In the genomic region with DNA sequence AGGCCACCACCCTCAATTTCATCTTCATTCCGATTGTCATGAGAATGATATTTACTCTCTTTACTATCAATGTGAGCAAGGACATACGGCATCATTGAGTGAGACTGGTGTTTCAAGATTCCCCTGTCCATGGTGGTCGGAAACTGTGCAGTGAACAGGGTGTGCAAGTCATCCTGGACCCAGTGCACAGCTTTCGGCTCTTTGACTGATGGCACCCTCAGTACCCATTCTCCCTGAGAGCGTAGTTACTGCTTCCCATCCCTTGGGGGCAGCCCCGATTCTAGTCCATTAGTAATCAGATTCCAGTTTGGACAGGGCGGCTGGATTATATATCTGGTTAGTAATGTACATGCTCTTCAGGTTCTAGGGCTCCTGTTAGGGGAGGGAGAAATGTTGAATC, we compare ENCODE assay signal across 14 cellular contexts.
DNase-seq lines count a peak whose midpoint lies in the region; ATAC-seq and TF ChIP-seq lines count a peak whose summit lies in the region.
"Had no signal": no experiment of that assay in that cellular context is flagged by ENCODE, and none has a peak within 500 bp of the region (broad histone marks: within the 10 kb centered on the region; RNA-seq: fewer than 3 reads in every experiment).

No MANE protein-coding gene starts in this region.

- no peak for TF ChIP-seq POLR2A in Peyer's patch (IDR thresholded peaks at IDR 0.05)

- ATAC-seq in PC-3 (peak; percentile 40), esophagus mucosa (peak; percentile 56), left cardiac atrium (no peak), HG02642 (IDR thresholded peaks at IDR 0.05; ENCODE audit: poor library complexity, unreplicated experiment) (no peak)
- ATAC-seq: activated CD4-positive, CD25-positive, alpha-beta regulatory T cell treated with anti-CD3 and anti-CD28 coated beads, Interleukin-2, amount 50 U/mL, for 24 hours had no signal

- no peaks in the 10 kb centered on the region for H3K9me2 ChIP-seq in PC-3 (replicated peaks; ENCODE audit: low read length)

- no peak overlapping the region for H3K9ac ChIP-seq in PC-3 (ENCODE audit: low read length)

- in situ Hi-C loops in GM13977 (cut with MboI; ENCODE audit: low pct_unique_long_range_greater_than_20kb, low sequenced_read_pairs, unreplicated experiment), result no loop called here

- H3K27me3 ChIP-seq in PC-3 (ENCODE audit: low read length) (no peaks in the 10 kb centered on the region), Peyer's patch (no peaks in the 10 kb centered on the region)
- H3K27me3 ChIP-seq: SJCRH30 had no signal

- H3K27ac ChIP-seq in PC-3 (ENCODE audit: low read length) (no peak overlapping the region), Peyer's patch (no peak overlapping the region)
- H3K27ac ChIP-seq: SJCRH30 had no signal

- H2AFZ ChIP-seq in PC-3 (ENCODE audit: low read length), result no peak overlapping the region

- no TSS peak for BruUV-seq in PC-3 (replicated peaks; lab: Mats Ljungman, UMichigan)

- no peaks in the 10 kb centered on the region for H3K36me3 ChIP-seq in PC-3 (ENCODE audit: low read depth, low read length)
- no peaks in the 10 kb centered on the region for H3K36me3 ChIP-seq in Peyer's patch
- H3K36me3 ChIP-seq: SJCRH30 had no signal

- CTCF ChIA-PET in PC-3 (lab: Charles Lee), result no interaction called here

- peak; percentile 13 for DNase-seq in DMS53 (lab: John Stamatoyannopoulos, UW)
- DNase-seq in DMS53 treated with DMSO at 0.1 percent for 48 hours (lab: John Stamatoyannopoulos, UW; ENCODE audit: unreplicated experiment), result no peak
- no peak for DNase-seq in GM13977 (ENCODE audit: low spot score)
- peak; percentile 31 for DNase-seq in PC-3
- no peak for DNase-seq in left cardiac atrium
- no peak for DNase-seq in Peyer's patch
- DNase-seq: 8988T; foreskin melanocyte; posterior cingulate gyrus; stimulated activated CD8-positive, alpha-beta memory T cell treated with anti-CD3 and anti-CD28 coated beads, Interleukin-4, amount 100 ng/mL, for 48 hours had no signal

- H3K4me1 ChIP-seq in PC-3 (ENCODE audit: insufficient read depth, low read length), result peaks cover 24% of the 10 kb centered on the region; the same call in 1 of the 2 replicates
- H3K4me1 ChIP-seq in Peyer's patch, result no peaks in the 10 kb centered on the region
- H3K4me1 ChIP-seq: SJCRH30 had no signal

- H3K4me2 ChIP-seq in PC-3 (ENCODE audit: low read length), result no peak overlapping the region

- POLR2A ChIA-PET in PC-3 (lab: Charles Lee; ENCODE audit: unreplicated experiment), result no interaction called here

- H3F3A ChIP-seq in PC-3 (ENCODE audit: low read length, unreplicated experiment), result no peaks in the 10 kb centered on the region

- intact Hi-C loops in PC-3 (cut with micrococcal nuclease), result no loop called here
- intact Hi-C loops in left cardiac atrium (cut with DNase I), result no loop called here

- no peaks in the 10 kb centered on the region for H3K79me2 ChIP-seq in PC-3 (ENCODE audit: low read length)

- H3K9me3 ChIP-seq in PC-3 (ENCODE audit: low read length) (no peaks in the 10 kb centered on the region), Peyer's patch (no peaks in the 10 kb centered on the region)
- H3K9me3 ChIP-seq: SJCRH30 had no signal

- no peaks in the 10 kb centered on the region for H4K20me1 ChIP-seq in PC-3 (ENCODE audit: low read length)

- no peak overlapping the region for H3K4me3 ChIP-seq in PC-3 (ENCODE audit: low read length)
- H3K4me3 ChIP-seq in Peyer's patch, result no peak overlapping the region
- H3K4me3 ChIP-seq: SJCRH30 had no signal

- TF ChIP-seq CTCF in GM13977 (IDR thresholded peaks at IDR 0.05; ENCODE audit: extremely low read depth, insufficient read depth, missing control alignments) (peak; percentile 24), PC-3 (conservative IDR thresholded peaks at IDR 0.05; ENCODE audit: low read depth, low read length) (0 out of 2 replicates have a peak, but pooled peaks have one; percentile 13), Peyer's patch (IDR thresholded peaks at IDR 0.05) (no peak)

Comparison
In these comparisons a context has a peak if more than half of its experiments do, and no peak if none do; other contexts are left out.
1. DNase-seq: peak in DMS53 (single experiment) and PC-3 (single experiment); none in DMS53 treated with DMSO at 0.1 percent for 48 hours (single experiment), GM13977 (single experiment), left cardiac atrium (single experiment) and Peyer's patch (0 of 3).
2. CTCF ChIP-seq: peak in GM13977 (single experiment) and PC-3 (single experiment); none in Peyer's patch (0 of 6).
3. ATAC-seq: peak in PC-3 (single experiment) and esophagus mucosa (single experiment); none in left cardiac atrium (0 of 2) and HG02642 (single experiment).